8 cellular contexts compared by ENCODE assay signal in genomic region chr11:12556788-12557384, GRCh38.
DNase-seq lines count a peak whose midpoint lies in the region; TF ChIP-seq lines count a peak whose summit lies in the region.

No MANE protein-coding gene starts in this region.

- no peak overlapping the region for H2AFZ ChIP-seq in MM.1S (ENCODE audit: low read length)

- no peak overlapping the region for H3K4me3 Mint-ChIP-seq in progenitor cell of endocrine pancreas (ENCODE audit: low read depth)

- H3K27ac ChIP-seq in colonic mucosa (no peak overlapping the region), tibial nerve (peak overlapping the region in 2 of 4 donors; percentile 71 to 74), MM.1S (ENCODE audit: low read length) (no peak overlapping the region)

- no peaks in the 10 kb centered on the region for H3K27me3 Mint-ChIP-seq in progenitor cell of endocrine pancreas

- no peaks in the 10 kb centered on the region for H3K36me3 ChIP-seq in colonic mucosa
- H3K36me3 ChIP-seq in tibial nerve: no peaks in the 10 kb centered on the region
- no peaks in the 10 kb centered on the region for H3K36me3 ChIP-seq in MM.1S (replicated peaks; ENCODE audit: insufficient read depth, low read length)

- no peak overlapping the region for H3K27ac Mint-ChIP-seq in progenitor cell of endocrine pancreas

- no peaks in the 10 kb centered on the region for H4K20me1 ChIP-seq in MM.1S (ENCODE audit: insufficient read depth, low read length)

- no peaks in the 10 kb centered on the region for H3F3A ChIP-seq in MM.1S (ENCODE audit: insufficient read depth, low read length)

- DNase-seq in colonic mucosa (peak; percentile 36), kidney tubule cell (ENCODE audit: low spot score) (peak; percentile 82), tibial nerve (ENCODE audit: low spot score in 2 of 2) (peak; percentile 35 to 59), progenitor cell of endocrine pancreas (ENCODE audit: low spot score, unreplicated experiment) (no peak), GM19240 (ENCODE audit: insufficient read length, low spot score) (no peak), NCI-H1105 (lab: John Stamatoyannopoulos, UW) (no peak), MM.1S (no peak)

- no peak overlapping the region for H3K9ac ChIP-seq in colonic mucosa (ENCODE audit: low read depth in 2 of 2, low read length in 2 of 2)
- H3K9ac ChIP-seq in MM.1S (ENCODE audit: low read length): no peak overlapping the region

- H3K9me3 ChIP-seq in colonic mucosa (no peaks in the 10 kb centered on the region), tibial nerve (no peaks in the 10 kb centered on the region), MM.1S (replicated peaks; ENCODE audit: insufficient read depth, low read length) (no peaks in the 10 kb centered on the region)

- H3K4me2 ChIP-seq in MM.1S (ENCODE audit: low read depth, low read length): no peak overlapping the region

- 13 to 15% methylated on average over 6 of the region's 6 CpGs for WGBS in tibial nerve, 2 donors

- H3K4me3 ChIP-seq in colonic mucosa (no peak overlapping the region), tibial nerve (no peak overlapping the region), MM.1S (ENCODE audit: low read length) (no peak overlapping the region)

- H3K9me2 ChIP-seq in MM.1S (replicated peaks; ENCODE audit: insufficient read depth, low read length): no peaks in the 10 kb centered on the region

- H3K36me3 Mint-ChIP-seq in progenitor cell of endocrine pancreas (ENCODE audit: insufficient read depth): no peaks in the 10 kb centered on the region

- no peaks in the 10 kb centered on the region for H3K4me1 Mint-ChIP-seq in progenitor cell of endocrine pancreas (ENCODE audit: low read depth)

- H3K79me2 ChIP-seq in MM.1S (ENCODE audit: low read length): no peaks in the 10 kb centered on the region

- TF ChIP-seq RAD21 in Ishikawa (IDR thresholded peaks at IDR 0.05; ENCODE audit: low read depth): peak; percentile 33; the same call in 1 of the 2 replicates

- H3K4me1 ChIP-seq in colonic mucosa (no peaks in the 10 kb centered on the region), tibial nerve (peaks cover 0 to 40% (median 16%) of the 10 kb centered on the region in 4 donors), MM.1S (ENCODE audit: low read length) (no peaks in the 10 kb centered on the region)

- no peaks in the 10 kb centered on the region for H3K27me3 ChIP-seq in colonic mucosa
- H3K27me3 ChIP-seq in tibial nerve: no peaks in the 10 kb centered on the region
- no peaks in the 10 kb centered on the region for H3K27me3 ChIP-seq in MM.1S (replicated peaks; ENCODE audit: insufficient read depth, low read length)

- intact Hi-C loops in colonic mucosa (cut with DNase I): no loop called here

- TF ChIP-seq POLR2A in tibial nerve (IDR thresholded peaks at IDR 0.05): no peak

- peaks cover 11% of the 10 kb centered on the region for H3K9me3 Mint-ChIP-seq in progenitor cell of endocrine pancreas (ENCODE audit: low read depth)

- TF ChIP-seq EP300 in Ishikawa (IDR thresholded peaks at IDR 0.05; ENCODE audit: borderline replicate concordance): peak; percentile 50; the same call in 1 of the 2 replicates
- peak in 1 of 2 donors; percentile 59 for TF ChIP-seq EP300 in tibial nerve (IDR thresholded peaks at IDR 0.05)

- TF ChIP-seq CTCF in colonic mucosa (IDR thresholded peaks at IDR 0.05) (no peak), tibial nerve (IDR thresholded peaks at IDR 0.05) (no peak), progenitor cell of endocrine pancreas (IDR thresholded peaks at IDR 0.05; ENCODE audit: unreplicated experiment) (no peak), MM.1S (IDR thresholded peaks at IDR 0.05; ENCODE audit: low read length) (no peak)

TF ChIP-seq in Ishikawa, 13 proteins besides CTCF, POLR2A, EP300 and RAD21:
- peak; percentile 75 for TF ChIP-seq MAX (IDR thresholded peaks at IDR 0.05)
- no peak for TF ChIP-seq ZBTB7A (IDR thresholded peaks at IDR 0.05; ENCODE audit: low read depth)
- TF ChIP-seq FOXM1 (IDR thresholded peaks at IDR 0.05; ENCODE audit: borderline replicate concordance, low read depth): no peak
- TF ChIP-seq TAF1 (IDR thresholded peaks at IDR 0.05; ENCODE audit: low read depth): no peak
- TF ChIP-seq CEBPB (IDR thresholded peaks at IDR 0.05): peak; percentile 57
- TF ChIP-seq TCF12 (IDR thresholded peaks at IDR 0.05; ENCODE audit: low read depth): peak; percentile 33; the same call in 1 of the 2 replicates
- TF ChIP-seq USF1 (IDR thresholded peaks at IDR 0.05): no peak
- TF ChIP-seq CREB1 (IDR thresholded peaks at IDR 0.05; ENCODE audit: low read depth): no peak
- TF ChIP-seq TEAD4 (IDR thresholded peaks at IDR 0.05): peak; percentile 93
- TF ChIP-seq YY1 (IDR thresholded peaks at IDR 0.05; ENCODE audit: low read depth): peak; percentile 21; the same call in 1 of the 2 replicates
- TF ChIP-seq REST (IDR thresholded peaks at IDR 0.05; ENCODE audit: low read depth): no peak
- peak; percentile 90 for TF ChIP-seq NFIC (IDR thresholded peaks at IDR 0.05)
- TF ChIP-seq EGR1 (IDR thresholded peaks at IDR 0.05): peak; percentile 75; the same call in 1 of the 2 replicates

Comparison
In these comparisons a context has a peak if more than half of its experiments do, and no peak if none do; other contexts are left out.
1. DNase-seq: peak in colonic mucosa (single experiment), kidney tubule cell (single experiment) and tibial nerve (2 of 2); none in progenitor cell of endocrine pancreas (single experiment), GM19240 (single experiment), NCI-H1105 (single experiment) and MM.1S (single experiment).